Comparison of ENCODE assay signal across 1 cellular context in the genomic region with DNA sequence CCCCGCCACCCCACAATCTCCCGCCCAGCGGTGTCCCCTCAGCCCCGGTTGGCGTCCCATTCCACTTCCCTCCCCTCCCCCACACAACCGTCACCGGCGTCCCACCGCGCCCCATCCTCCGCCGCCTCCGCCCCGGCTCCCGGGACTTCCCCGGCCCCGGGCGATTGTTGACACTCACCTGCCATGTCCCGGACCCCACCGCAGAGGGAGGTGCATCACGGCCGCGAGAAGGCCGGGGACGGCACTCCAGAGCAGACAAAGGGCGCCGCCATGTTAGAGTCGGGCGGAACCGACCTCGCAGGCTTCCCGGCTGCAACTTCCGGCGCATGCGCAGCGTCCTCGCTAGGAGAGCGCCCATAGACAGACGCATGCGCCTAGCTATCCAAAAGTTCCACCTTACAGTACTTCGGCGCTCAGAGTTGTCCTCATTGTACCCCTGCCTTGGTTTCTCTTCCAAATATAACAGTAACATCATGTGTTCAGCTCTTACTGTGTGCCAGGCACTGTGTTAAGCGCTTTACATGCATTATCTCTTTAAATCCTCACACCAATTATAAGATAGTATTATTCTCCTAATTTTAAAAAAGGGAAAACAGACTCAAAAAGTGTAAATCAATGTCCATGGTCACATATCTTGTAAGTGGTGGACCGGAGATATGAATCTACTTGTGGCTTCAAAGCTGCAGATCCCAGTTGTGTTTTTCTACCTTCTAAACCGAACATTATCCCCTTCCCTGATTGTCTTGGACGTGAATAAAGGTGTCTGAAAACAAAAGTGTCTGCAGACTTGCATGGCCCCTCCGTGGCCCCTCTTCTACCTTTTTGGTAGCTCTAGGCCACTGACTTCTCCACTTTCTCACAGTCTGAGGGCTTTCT.
A peak's percentile ranks its signal among the peaks of the same experiment; 100 is the strongest.
TF ChIP-seq lines count a peak whose summit lies in the region.

A gene (minus strand): TSS at position 297 of the 876 bp plus-strand sequence. CDS start 27,606 bp downstream, outside the sequence.

TF ChIP-seq in K562, 482 proteins besides CTCF, POLR2A, EP300 and RAD21 (continued from another document and continues in another):
- TF ChIP-seq, protein P1, sequence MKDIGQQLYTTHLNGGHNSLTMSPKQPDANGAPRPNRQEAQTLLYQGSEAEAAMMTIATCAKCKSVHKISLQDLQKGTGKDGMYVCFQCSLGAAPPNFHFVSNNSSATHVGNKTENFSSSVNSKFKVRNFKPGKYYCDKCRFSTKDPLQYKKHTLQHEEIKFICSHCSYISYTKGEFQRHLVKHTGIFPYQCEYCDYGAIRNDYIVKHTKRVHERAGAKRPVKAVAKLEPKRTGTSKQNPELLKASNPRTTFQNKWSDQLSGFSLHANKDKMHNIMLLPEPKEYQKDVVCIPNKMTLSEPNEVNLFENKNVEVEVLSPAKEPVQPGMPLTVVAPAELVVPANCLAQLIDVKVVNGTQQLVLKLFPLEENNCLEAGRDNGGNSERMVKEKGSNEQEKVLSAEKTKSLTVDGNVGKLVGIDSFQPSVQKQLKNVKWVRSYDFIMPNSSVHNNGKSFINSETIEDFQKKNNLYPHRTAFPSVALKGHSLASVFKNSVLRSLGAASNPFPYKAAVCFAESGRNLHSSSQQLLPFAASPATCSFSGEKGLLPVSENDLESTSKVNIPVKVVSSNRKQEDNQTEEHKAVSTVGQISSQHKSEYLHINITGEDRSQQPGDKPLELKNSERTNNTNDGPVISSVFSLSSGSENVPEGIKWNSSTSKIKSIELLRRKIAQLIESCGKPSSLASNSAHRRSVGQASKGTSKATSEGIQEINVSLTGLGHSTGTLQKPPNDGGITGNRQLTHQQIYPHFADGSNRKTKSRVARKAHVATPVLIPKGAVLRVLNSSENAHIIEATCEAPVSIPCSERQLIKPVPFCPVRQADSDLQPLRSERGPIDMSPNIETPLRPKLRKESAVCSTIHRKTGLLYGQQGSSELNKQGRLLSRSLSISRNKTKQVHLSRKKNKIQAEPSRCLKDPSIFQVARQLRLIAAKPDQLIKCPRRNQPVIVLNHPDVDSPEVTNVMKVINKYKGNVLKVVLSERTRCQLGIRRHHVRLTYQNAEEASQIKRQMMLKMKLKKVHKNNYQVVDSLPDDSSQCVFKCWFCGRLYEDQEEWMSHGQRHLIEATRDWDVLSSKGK (CRISPR knock-in tag; IDR thresholded peaks at IDR 0.05), result no peak
- TF ChIP-seq BHLHE40 (IDR thresholded peaks at IDR 0.05; ENCODE audit: low read length) (0 out of 2 replicates have a peak, but pooled peaks have one; percentile 4), XRCC5 (IDR thresholded peaks at IDR 0.05; ENCODE audit: low read depth, low read length) (0 out of 2 replicates have a peak, but pooled peaks have one; percentile 49), MECOM (CRISPR knock-in tag; IDR thresholded peaks at IDR 0.05) (no peak), ETV6 (IDR thresholded peaks at IDR 0.05; ENCODE audit: borderline replicate concordance in 1 of 2, low read depth in 2 of 2, low read length in 1 of 2) (0 out of 4 replicates have a peak, but pooled peaks of 1 of the 2 experiments have one; percentile 24), ETV6 (CRISPR knock-in tag; IDR thresholded peaks at IDR 0.05; ENCODE audit: borderline replicate concordance) (no peak), GABPA (tag; conservative IDR thresholded peaks at IDR 0.05; ENCODE audit: low read depth) (peak; percentile 94), ZNF263 (CRISPR knock-in tag; IDR thresholded peaks at IDR 0.05; ENCODE audit: borderline replicate concordance) (peak; percentile 66; the same call in 1 of the 2 replicates), ZNF224 (CRISPR knock-in tag; IDR thresholded peaks at IDR 0.05) (no peak), SIN3B (IDR thresholded peaks at IDR 0.05; ENCODE audit: low read depth) (peak; percentile 92), PHTF2 (CRISPR knock-in tag; IDR thresholded peaks at IDR 0.05) (no peak), DACH1 (IDR thresholded peaks at IDR 0.05; ENCODE audit: partially characterized antibody) (peak; percentile 41), POLR3G (IDR thresholded peaks at IDR 0.05; ENCODE audit: extremely low read depth, insufficient read length, insufficient replicate concordance) (no peak), KLF6 (CRISPR knock-in tag; IDR thresholded peaks at IDR 0.05; ENCODE audit: borderline replicate concordance) (peak; percentile 60; the same call in 1 of the 2 replicates), ZNF668 (CRISPR knock-in tag; IDR thresholded peaks at IDR 0.05) (no peak), NR2C2 (CRISPR knock-in tag; IDR thresholded peaks at IDR 0.05) (peak; percentile 91), NR2C2 (tag; IDR thresholded peaks at IDR 0.05) (peak; percentile 98), PHF20 (IDR thresholded peaks at IDR 0.05; ENCODE audit: partially characterized antibody) (peak; percentile 98), POLR3A (IDR thresholded peaks at IDR 0.05; ENCODE audit: borderline replicate concordance, extremely low read depth, insufficient read depth, insufficient read length) (no peak), DDX20 (tag; IDR thresholded peaks at IDR 0.05; ENCODE audit: low read depth) (no peak), U2AF2 (optimal IDR thresholded peaks at IDR 0.05; ENCODE audit: low read depth, low read length) (no peak), BRD4 (IDR thresholded peaks at IDR 0.05) (0 out of 2 replicates have a peak, but pooled peaks have one; percentile 65), KDM5B (IDR thresholded peaks at IDR 0.05; ENCODE audit: insufficient replicate concordance, low read depth, low read length) (peak; percentile 71), TEAD1 (CRISPR knock-in tag; IDR thresholded peaks at IDR 0.05) (peak; percentile 48 to 65; a peak in 1 of 4 replicates), EGR1 (conservative IDR thresholded peaks at IDR 0.05) (peak; percentile 78), TAF7 (tag; IDR thresholded peaks at IDR 0.05) (peak; percentile 73), ZNF3 (CRISPR knock-in tag; IDR thresholded peaks at IDR 0.05) (no peak), NFATC3 (IDR thresholded peaks at IDR 0.05) (no peak), POLR2AphosphoS2 (IDR thresholded peaks at IDR 0.05; ENCODE audit: low read length) (no peak), GABPB1 (CRISPR knock-in tag; IDR thresholded peaks at IDR 0.05) (peak; percentile 96), ESRRA (IDR thresholded peaks at IDR 0.05; ENCODE audit: borderline replicate concordance, low read depth) (peak; percentile 68), ETV5 (CRISPR knock-in tag; IDR thresholded peaks at IDR 0.05; ENCODE audit: low read depth) (peak; percentile 47; the same call in 1 of the 2 replicates)
- TF ChIP-seq, protein P2, sequence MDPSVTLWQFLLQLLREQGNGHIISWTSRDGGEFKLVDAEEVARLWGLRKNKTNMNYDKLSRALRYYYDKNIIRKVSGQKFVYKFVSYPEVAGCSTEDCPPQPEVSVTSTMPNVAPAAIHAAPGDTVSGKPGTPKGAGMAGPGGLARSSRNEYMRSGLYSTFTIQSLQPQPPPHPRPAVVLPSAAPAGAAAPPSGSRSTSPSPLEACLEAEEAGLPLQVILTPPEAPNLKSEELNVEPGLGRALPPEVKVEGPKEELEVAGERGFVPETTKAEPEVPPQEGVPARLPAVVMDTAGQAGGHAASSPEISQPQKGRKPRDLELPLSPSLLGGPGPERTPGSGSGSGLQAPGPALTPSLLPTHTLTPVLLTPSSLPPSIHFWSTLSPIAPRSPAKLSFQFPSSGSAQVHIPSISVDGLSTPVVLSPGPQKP (CRISPR knock-in tag; IDR thresholded peaks at IDR 0.05), result no peak
- TF ChIP-seq, protein P3, sequence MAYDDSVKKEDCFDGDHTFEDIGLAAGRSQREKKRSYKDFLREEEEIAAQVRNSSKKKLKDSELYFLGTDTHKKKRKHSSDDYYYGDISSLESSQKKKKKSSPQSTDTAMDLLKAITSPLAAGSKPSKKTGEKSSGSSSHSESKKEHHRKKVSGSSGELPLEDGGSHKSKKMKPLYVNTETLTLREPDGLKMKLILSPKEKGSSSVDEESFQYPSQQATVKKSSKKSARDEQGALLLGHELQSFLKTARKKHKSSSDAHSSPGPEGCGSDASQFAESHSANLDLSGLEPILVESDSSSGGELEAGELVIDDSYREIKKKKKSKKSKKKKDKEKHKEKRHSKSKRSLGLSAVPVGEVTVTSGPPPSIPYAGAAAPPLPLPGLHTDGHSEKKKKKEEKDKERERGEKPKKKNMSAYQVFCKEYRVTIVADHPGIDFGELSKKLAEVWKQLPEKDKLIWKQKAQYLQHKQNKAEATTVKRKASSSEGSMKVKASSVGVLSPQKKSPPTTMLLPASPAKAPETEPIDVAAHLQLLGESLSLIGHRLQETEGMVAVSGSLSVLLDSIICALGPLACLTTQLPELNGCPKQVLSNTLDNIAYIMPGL (CRISPR knock-in tag; IDR thresholded peaks at IDR 0.05), result peak; percentile 52; the same call in 1 of the 2 replicates
- TF ChIP-seq, protein P4, sequence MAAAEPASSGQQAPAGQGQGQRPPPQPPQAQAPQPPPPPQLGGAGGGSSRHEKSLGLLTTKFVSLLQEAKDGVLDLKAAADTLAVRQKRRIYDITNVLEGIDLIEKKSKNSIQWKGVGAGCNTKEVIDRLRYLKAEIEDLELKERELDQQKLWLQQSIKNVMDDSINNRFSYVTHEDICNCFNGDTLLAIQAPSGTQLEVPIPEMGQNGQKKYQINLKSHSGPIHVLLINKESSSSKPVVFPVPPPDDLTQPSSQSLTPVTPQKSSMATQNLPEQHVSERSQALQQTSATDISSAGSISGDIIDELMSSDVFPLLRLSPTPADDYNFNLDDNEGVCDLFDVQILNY (CRISPR knock-in tag; IDR thresholded peaks at IDR 0.05), result 0 out of 2 replicates have a peak, but pooled peaks have one; percentile 65
- TF ChIP-seq, protein P5, sequence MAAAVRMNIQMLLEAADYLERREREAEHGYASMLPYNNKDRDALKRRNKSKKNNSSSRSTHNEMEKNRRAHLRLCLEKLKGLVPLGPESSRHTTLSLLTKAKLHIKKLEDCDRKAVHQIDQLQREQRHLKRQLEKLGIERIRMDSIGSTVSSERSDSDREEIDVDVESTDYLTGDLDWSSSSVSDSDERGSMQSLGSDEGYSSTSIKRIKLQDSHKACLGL (CRISPR knock-in tag; IDR thresholded peaks at IDR 0.05; ENCODE audit: borderline replicate concordance, poor library complexity, severe bottlenecking), result peak; percentile 85
- TF ChIP-seq, protein P6, sequence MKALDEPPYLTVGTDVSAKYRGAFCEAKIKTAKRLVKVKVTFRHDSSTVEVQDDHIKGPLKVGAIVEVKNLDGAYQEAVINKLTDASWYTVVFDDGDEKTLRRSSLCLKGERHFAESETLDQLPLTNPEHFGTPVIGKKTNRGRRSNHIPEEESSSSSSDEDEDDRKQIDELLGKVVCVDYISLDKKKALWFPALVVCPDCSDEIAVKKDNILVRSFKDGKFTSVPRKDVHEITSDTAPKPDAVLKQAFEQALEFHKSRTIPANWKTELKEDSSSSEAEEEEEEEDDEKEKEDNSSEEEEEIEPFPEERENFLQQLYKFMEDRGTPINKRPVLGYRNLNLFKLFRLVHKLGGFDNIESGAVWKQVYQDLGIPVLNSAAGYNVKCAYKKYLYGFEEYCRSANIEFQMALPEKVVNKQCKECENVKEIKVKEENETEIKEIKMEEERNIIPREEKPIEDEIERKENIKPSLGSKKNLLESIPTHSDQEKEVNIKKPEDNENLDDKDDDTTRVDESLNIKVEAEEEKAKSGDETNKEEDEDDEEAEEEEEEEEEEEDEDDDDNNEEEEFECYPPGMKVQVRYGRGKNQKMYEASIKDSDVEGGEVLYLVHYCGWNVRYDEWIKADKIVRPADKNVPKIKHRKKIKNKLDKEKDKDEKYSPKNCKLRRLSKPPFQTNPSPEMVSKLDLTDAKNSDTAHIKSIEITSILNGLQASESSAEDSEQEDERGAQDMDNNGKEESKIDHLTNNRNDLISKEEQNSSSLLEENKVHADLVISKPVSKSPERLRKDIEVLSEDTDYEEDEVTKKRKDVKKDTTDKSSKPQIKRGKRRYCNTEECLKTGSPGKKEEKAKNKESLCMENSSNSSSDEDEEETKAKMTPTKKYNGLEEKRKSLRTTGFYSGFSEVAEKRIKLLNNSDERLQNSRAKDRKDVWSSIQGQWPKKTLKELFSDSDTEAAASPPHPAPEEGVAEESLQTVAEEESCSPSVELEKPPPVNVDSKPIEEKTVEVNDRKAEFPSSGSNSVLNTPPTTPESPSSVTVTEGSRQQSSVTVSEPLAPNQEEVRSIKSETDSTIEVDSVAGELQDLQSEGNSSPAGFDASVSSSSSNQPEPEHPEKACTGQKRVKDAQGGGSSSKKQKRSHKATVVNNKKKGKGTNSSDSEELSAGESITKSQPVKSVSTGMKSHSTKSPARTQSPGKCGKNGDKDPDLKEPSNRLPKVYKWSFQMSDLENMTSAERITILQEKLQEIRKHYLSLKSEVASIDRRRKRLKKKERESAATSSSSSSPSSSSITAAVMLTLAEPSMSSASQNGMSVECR (CRISPR knock-in tag; IDR thresholded peaks at IDR 0.05), result peak; percentile 95
- TF ChIP-seq, protein P7, sequence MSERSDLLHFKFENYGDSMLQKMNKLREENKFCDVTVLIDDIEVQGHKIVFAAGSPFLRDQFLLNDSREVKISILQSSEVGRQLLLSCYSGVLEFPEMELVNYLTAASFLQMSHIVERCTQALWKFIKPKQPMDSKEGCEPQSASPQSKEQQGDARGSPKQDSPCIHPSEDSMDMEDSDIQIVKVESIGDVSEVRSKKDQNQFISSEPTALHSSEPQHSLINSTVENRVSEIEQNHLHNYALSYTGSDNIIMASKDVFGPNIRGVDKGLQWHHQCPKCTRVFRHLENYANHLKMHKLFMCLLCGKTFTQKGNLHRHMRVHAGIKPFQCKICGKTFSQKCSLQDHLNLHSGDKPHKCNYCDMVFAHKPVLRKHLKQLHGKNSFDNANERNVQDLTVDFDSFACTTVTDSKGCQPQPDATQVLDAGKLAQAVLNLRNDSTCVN (CRISPR knock-in tag; IDR thresholded peaks at IDR 0.05), result peak; percentile 83; the same call in 1 of the 2 replicates
- TF ChIP-seq, protein P8, sequence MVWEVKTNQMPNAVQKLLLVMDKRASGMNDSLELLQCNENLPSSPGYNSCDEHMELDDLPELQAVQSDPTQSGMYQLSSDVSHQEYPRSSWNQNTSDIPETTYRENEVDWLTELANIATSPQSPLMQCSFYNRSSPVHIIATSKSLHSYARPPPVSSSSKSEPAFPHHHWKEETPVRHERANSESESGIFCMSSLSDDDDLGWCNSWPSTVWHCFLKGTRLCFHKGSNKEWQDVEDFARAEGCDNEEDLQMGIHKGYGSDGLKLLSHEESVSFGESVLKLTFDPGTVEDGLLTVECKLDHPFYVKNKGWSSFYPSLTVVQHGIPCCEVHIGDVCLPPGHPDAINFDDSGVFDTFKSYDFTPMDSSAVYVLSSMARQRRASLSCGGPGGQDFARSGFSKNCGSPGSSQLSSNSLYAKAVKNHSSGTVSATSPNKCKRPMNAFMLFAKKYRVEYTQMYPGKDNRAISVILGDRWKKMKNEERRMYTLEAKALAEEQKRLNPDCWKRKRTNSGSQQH (CRISPR knock-in tag; IDR thresholded peaks at IDR 0.05), result peak; percentile 86
- TF ChIP-seq, protein P9, sequence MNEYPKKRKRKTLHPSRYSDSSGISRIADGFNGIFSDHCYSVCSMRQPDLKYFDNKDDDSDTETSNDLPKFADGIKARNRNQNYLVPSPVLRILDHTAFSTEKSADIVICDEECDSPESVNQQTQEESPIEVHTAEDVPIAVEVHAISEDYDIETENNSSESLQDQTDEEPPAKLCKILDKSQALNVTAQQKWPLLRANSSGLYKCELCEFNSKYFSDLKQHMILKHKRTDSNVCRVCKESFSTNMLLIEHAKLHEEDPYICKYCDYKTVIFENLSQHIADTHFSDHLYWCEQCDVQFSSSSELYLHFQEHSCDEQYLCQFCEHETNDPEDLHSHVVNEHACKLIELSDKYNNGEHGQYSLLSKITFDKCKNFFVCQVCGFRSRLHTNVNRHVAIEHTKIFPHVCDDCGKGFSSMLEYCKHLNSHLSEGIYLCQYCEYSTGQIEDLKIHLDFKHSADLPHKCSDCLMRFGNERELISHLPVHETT (CRISPR knock-in tag; conservative IDR thresholded peaks at IDR 0.05 in 1 of 2, IDR thresholded peaks at IDR 0.05 in 1 of 2), result peak in 1 of 2 experiments; percentile 94; a peak in 2 of 4 replicates
- TF ChIP-seq, protein P10, sequence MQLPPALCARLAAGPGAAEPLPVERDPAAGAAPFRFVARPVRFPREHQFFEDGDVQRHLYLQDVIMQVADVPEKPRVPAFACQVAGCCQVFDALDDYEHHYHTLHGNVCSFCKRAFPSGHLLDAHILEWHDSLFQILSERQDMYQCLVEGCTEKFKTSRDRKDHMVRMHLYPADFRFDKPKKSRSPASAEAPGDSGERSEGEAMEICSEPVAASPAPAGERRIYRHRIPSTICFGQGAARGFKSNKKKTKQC (CRISPR knock-in tag; IDR thresholded peaks at IDR 0.05), result peak; percentile 50; the same call in 1 of the 2 replicates
